In the genomic region with DNA sequence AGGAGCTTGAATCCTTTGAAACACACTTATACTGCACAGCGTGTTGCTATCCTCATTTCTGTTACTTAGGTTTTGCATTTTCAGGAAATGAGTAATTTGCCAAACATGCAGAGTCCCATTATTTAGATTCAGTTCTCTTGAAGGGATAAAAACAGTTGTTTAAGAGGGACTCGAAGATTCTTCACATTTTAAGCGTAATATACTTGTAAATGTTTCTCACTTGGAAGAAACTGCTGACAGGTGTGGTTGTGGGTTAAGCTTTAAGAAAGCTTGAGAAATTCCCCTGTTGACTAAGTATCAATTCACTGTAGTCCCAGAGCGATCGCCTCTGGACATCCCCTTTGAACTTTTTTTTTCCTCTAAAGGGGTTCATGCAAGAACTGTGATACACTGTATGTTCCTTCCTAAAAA, we compare ENCODE assay signal across 8 cellular contexts. TPM values are rescaled to one million over a fixed set of nuclear protein-coding genes. Genes with fewer than 3 reads are reported as not detected.
DNase-seq lines count a peak whose midpoint lies in the region; ATAC-seq and TF ChIP-seq lines count a peak whose summit lies in the region.

No MANE protein-coding gene starts in this region.

- H3K9ac ChIP-seq in mammary epithelial cell (ENCODE audit: insufficient read depth, low read length), result no peak overlapping the region
- peak overlapping the region; percentile 47 for H3K9ac ChIP-seq in smooth muscle cell (ENCODE audit: low read depth)

- ATAC-seq in GM21526 (IDR thresholded peaks at IDR 0.05; ENCODE audit: low FRiP score, unreplicated experiment), result peak; percentile 63

- intact Hi-C loops in mammary epithelial cell (cut with micrococcal nuclease), result no loop called here

- CTCF ChIA-PET in mammary epithelial cell (lab: Charles Lee; ENCODE audit: low non-redundant PET), result no interaction called here

- H3K79me2 ChIP-seq in mammary epithelial cell (ENCODE audit: insufficient read depth, low read length) (no peaks in the 10 kb centered on the region), smooth muscle cell (ENCODE audit: low read depth) (no peaks in the 10 kb centered on the region)

- H3K27ac ChIP-seq in mammary epithelial cell (ENCODE audit: insufficient read depth, low read depth, low read length) (no peak overlapping the region), smooth muscle cell (ENCODE audit: low read depth) (peak overlapping the region; percentile 78)

- TF ChIP-seq CTCF in mammary epithelial cell (conservative IDR thresholded peaks at IDR 0.05 in 1 of 2, IDR thresholded peaks at IDR 0.05 in 1 of 2; ENCODE audit: extremely low read depth in 1 of 2, insufficient read depth in 1 of 2, low read depth in 1 of 2, low read length in 2 of 2), result no peak
- no peak for TF ChIP-seq CTCF in smooth muscle cell (IDR thresholded peaks at IDR 0.05; ENCODE audit: borderline replicate concordance, insufficient read depth, poor library complexity, severe bottlenecking)

- peaks cover 21% of the 10 kb centered on the region for H3F3A ChIP-seq in smooth muscle cell (ENCODE audit: low read depth)

- in situ Hi-C loops in G401 (cut with HindIII; ENCODE audit: low sequenced_read_pairs) (no loop called here), mammary epithelial cell (cut with MboI; ENCODE audit: low sequenced_read_pairs in 2 of 2) (no loop called here)

- H2AFZ ChIP-seq in mammary epithelial cell (ENCODE audit: low read depth, low read length) (peak overlapping the region; percentile 53), smooth muscle cell (ENCODE audit: low read depth) (peak overlapping the region; percentile 53)

- BruUV-seq in mammary epithelial cell (replicated peaks; lab: Mats Ljungman, UMichigan), result no TSS peak

- peak overlapping the region; percentile 69 for H3K4me2 ChIP-seq in mammary epithelial cell (ENCODE audit: insufficient read depth, low read depth, low read length)
- H3K4me2 ChIP-seq in smooth muscle cell, result peak overlapping the region; percentile 76

- DNase-seq in G401 (ENCODE audit: low spot score), result peak; percentile 31
- peak; percentile 50 for DNase-seq in HS-5 (ENCODE audit: low read depth)
- peak; percentile 56 for DNase-seq in mammary epithelial cell
- no peak for DNase-seq in smooth muscle cell (lab: John Stamatoyannopoulos, UW; ENCODE audit: unreplicated experiment)
- DNase-seq in activated CD4-positive, alpha-beta T cell treated with anti-CD3 and anti-CD28 coated beads for 4 hours, result no peak
- DNase-seq in NCI-H2171 (lab: John Stamatoyannopoulos, UW), result no peak
- no peak for DNase-seq in NCI-H446 treated with DMSO at 0.1 percent for 48 hours (lab: John Stamatoyannopoulos, UW)

- dilution Hi-C loops in mammary epithelial cell (cut with HindIII; ENCODE audit: low sequenced_read_pairs), result no loop called here

- H3K4me1 ChIP-seq in mammary epithelial cell (ENCODE audit: insufficient read depth, low read length) (peaks cover 6% of the 10 kb centered on the region), smooth muscle cell (ENCODE audit: low read depth) (peaks cover 11% of the 10 kb centered on the region)

- no peaks in the 10 kb centered on the region for H3K27me3 ChIP-seq in mammary epithelial cell (ENCODE audit: insufficient read depth, low read length)
- H3K27me3 ChIP-seq in smooth muscle cell (ENCODE audit: low read depth), result no peaks in the 10 kb centered on the region

- H3K36me3 ChIP-seq in mammary epithelial cell (ENCODE audit: insufficient read depth, low read length), result no peaks in the 10 kb centered on the region
- no peaks in the 10 kb centered on the region for H3K36me3 ChIP-seq in smooth muscle cell (ENCODE audit: low read depth)

- H4K20me1 ChIP-seq in mammary epithelial cell (ENCODE audit: insufficient read depth, low read length) (no peaks in the 10 kb centered on the region), smooth muscle cell (ENCODE audit: low read depth) (no peaks in the 10 kb centered on the region)

- 14% methylated on average over 5 of the region's 5 CpGs for WGBS in mammary epithelial cell (ENCODE audit: low coverage, missing lambda C conversion rate)
- 7% methylated on average over 5 of the region's 5 CpGs for WGBS in smooth muscle cell (ENCODE audit: low lambda C conversion rate)

- H3K9me3 ChIP-seq in mammary epithelial cell (replicated peaks; ENCODE audit: insufficient read depth, low read length), result no peaks in the 10 kb centered on the region
- H3K9me3 ChIP-seq in smooth muscle cell (replicated peaks; ENCODE audit: low read depth), result no peaks in the 10 kb centered on the region

- H3K4me3 ChIP-seq in mammary epithelial cell (replicated peaks in 1 of 3; ENCODE audit: insufficient read depth in 1 of 3, low read depth in 2 of 3, low read length in 3 of 3), result no peak overlapping the region
- H3K4me3 ChIP-seq in smooth muscle cell, result peak overlapping the region; percentile 4

RNA-seq across cellular contexts. Expression of a gene that starts 30.6 kb away (rescaled TPM):
- 74.0 and 79.0 TPM in 2 replicates for total RNA-seq in G401 (2014; rRNA removed; shearing (Covaris generic))
- total RNA-seq in mammary epithelial cell, result not detected
- not detected for polyA plus RNA-seq in mammary epithelial cell
- not detected for polyA minus RNA-seq in mammary epithelial cell
- 224 and 333 TPM in 2 replicates for total RNA-seq in smooth muscle cell
- 88.7 and 119 TPM in 2 replicates for polyA plus RNA-seq in smooth muscle cell

Comparison
In these comparisons a context has a peak if more than half of its experiments do, and no peak if none do; other contexts are left out.
1. DNase-seq: peak in G401 (single experiment), HS-5 (single experiment) and mammary epithelial cell (single experiment); none in smooth muscle cell (single experiment), activated CD4-positive, alpha-beta T cell treated with anti-CD3 and anti-CD28 coated beads for 4 hours (0 of 2), NCI-H2171 (single experiment) and NCI-H446 treated with DMSO at 0.1 percent for 48 hours (single experiment).
2. RNA of a gene that starts 30.6 kb away (total RNA-seq): 224 to 333 TPM in smooth muscle cell and 74.0 to 79.0 TPM in G401; not detected in mammary epithelial cell; every median in the first group is over 10 times any median in the second.